Comparison of ENCODE assay signal across 8 cellular contexts in the genomic region with DNA sequence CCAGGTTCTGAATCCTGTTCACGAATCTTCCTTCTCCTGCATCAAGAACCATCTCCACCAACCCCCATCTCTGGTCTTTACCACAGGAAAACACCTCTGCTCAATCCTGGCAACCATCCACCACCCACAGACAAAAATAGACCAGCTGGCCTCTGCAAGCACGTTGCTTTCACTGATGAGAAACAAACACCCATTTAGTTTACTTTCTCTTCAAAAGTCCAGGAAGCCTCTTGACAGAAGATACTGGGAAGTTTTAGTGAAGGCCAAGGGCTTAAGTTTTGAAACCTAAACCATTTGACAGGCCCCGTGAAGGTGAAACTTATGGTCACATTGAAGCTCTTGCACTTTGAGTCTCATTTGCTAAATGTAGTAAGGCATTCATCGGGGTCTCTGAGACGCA.
A peak's percentile ranks its signal among the peaks of the same experiment; 100 is the strongest.
DNase-seq lines count a peak whose midpoint lies in the region; ATAC-seq, FAIRE-seq and TF ChIP-seq lines count a peak whose summit lies in the region.

No MANE protein-coding gene starts in this region.

- in situ Hi-C loops in G401 (cut with HindIII; ENCODE audit: low sequenced_read_pairs), result no loop called here

- ATAC-seq in HG02852 (IDR thresholded peaks at IDR 0.05; ENCODE audit: unreplicated experiment) (peak; percentile 42), left cardiac atrium (peak; percentile 54 to 65)

- no peak for FAIRE-seq in H54 (lab: Jason Lieb, UNC)

- peak; percentile 20 for DNase-seq in activated CD4-positive, alpha-beta T cell treated with anti-CD3 and anti-CD28 coated beads for 48 hours
- DNase-seq in activated CD4-positive, alpha-beta T cell treated with anti-CD3 and anti-CD28 coated beads for 1 hour, result no peak
- DNase-seq in SW480 (ENCODE audit: low spot score) (peak; percentile 5), left cardiac atrium (peak; percentile 59), G401 (ENCODE audit: low spot score) (no peak), H54 (ENCODE audit: insufficient read length, low spot score) (no peak)
- DNase-seq in activated CD8-positive, alpha-beta memory T cell treated with anti-CD3 and anti-CD28 coated beads for 24 hours, result no peak

- intact Hi-C loops in left cardiac atrium (cut with DNase I), result no loop called here

- TF ChIP-seq POLR2A in H54 (IDR thresholded peaks at IDR 0.05; ENCODE audit: low read depth, low read length), result no peak

Comparison
In these comparisons a context has a peak if more than half of its experiments do, and no peak if none do; other contexts are left out.
1. DNase-seq: peak in activated CD4-positive, alpha-beta T cell treated with anti-CD3 and anti-CD28 coated beads for 48 hours (single experiment), SW480 (single experiment) and left cardiac atrium (single experiment); none in activated CD4-positive, alpha-beta T cell treated with anti-CD3 and anti-CD28 coated beads for 1 hour (single experiment), G401 (single experiment), activated CD8-positive, alpha-beta memory T cell treated with anti-CD3 and anti-CD28 coated beads for 24 hours (single experiment) and H54 (single experiment).